30 cellular contexts compared by ENCODE assay signal in genomic region chrX:73930300-73930699, GRCh38.
DNase-seq lines count a peak whose midpoint lies in the region; ATAC-seq and TF ChIP-seq lines count a peak whose summit lies in the region.
"Had no signal": no experiment of that assay in that cellular context is flagged by ENCODE, and none has a peak within 500 bp of the region (broad histone marks: within the 10 kb centered on the region; RNA-seq: fewer than 3 reads in every experiment).

No MANE protein-coding gene starts in this region.

- H3K4me2 ChIP-seq in IMR-90 (ENCODE audit: low read depth, low read length): no peak overlapping the region

- no peak overlapping the region for H3K23ac ChIP-seq in IMR-90 (ENCODE audit: low read depth, low read length)

- H3K27me3 Mint-ChIP-seq in naive thymus-derived CD4-positive, alpha-beta T cell: no peaks in the 10 kb centered on the region
- H3K27me3 Mint-ChIP-seq: activated CD4-positive, alpha-beta memory T cell treated with anti-CD3 and anti-CD28 coated beads, Interleukin-2, amount 10 ng/mL, durations not matched to agents 7 days and 5 days; B cell; stimulated activated naive CD8-positive, alpha-beta T cell treated with anti-CD3 and anti-CD28 coated beads, Interleukin-15, Interleukin-2, amounts not matched to agents 100 ng/mL and 50 ng/mL, for 24 hours had no signal

- H3K27ac ChIP-seq in IMR-90 (ENCODE audit: insufficient read depth, low read length): no peak overlapping the region
- H3K27ac ChIP-seq in naive thymus-derived CD4-positive, alpha-beta T cell (ENCODE audit: low read depth, low read length): no peak overlapping the region
- H3K27ac ChIP-seq: body of pancreas, left ventricle myocardium inferior, spleen, thoracic aorta, uterus had no signal

- H2AK9ac ChIP-seq in IMR-90 (replicated peaks; ENCODE audit: low read depth, low read length, poor library complexity): no peak overlapping the region

- H2BK15ac ChIP-seq in IMR-90 (ENCODE audit: low read depth, low read length): no peak overlapping the region

- no peak overlapping the region for H3K18ac ChIP-seq in IMR-90 (ENCODE audit: low read depth, low read length)

- no peaks in the 10 kb centered on the region for H3K36me3 Mint-ChIP-seq in naive thymus-derived CD4-positive, alpha-beta T cell
- H3K36me3 Mint-ChIP-seq: CD8-positive, alpha-beta T cell had no signal

- no peaks in the 10 kb centered on the region for H3K79me1 ChIP-seq in IMR-90 (ENCODE audit: low read depth in 1 of 2, low read length in 2 of 2)

- no peaks in the 10 kb centered on the region for H3K4me1 ChIP-seq in IMR-90 (ENCODE audit: control insufficient read depth, insufficient read depth, low read length)
- H3K4me1 ChIP-seq in naive thymus-derived CD4-positive, alpha-beta T cell (ENCODE audit: control insufficient read depth in 2 of 2, insufficient read depth in 2 of 2, low read length in 2 of 2): no peaks in the 10 kb centered on the region
- H3K4me1 ChIP-seq: body of pancreas, left ventricle myocardium inferior, spleen, uterus had no signal

- no peak overlapping the region for H2AFZ ChIP-seq in IMR-90 (replicated peaks; ENCODE audit: low read length, poor library complexity)

- peaks cover 2% of the 10 kb centered on the region; the same call in 1 of the 2 replicates for H3K9me3 ChIP-seq in IMR-90 (ENCODE audit: control insufficient read depth, insufficient read depth, low read length)
- no peaks in the 10 kb centered on the region for H3K9me3 ChIP-seq in naive thymus-derived CD4-positive, alpha-beta T cell (ENCODE audit: control insufficient read depth in 2 of 3, low read length in 3 of 3)
- H3K9me3 ChIP-seq: body of pancreas, left ventricle myocardium inferior, thoracic aorta, uterus had no signal

- H3K14ac ChIP-seq in IMR-90 (replicated peaks; ENCODE audit: low read depth, low read length): no peak overlapping the region

- no peak overlapping the region for H2BK20ac ChIP-seq in IMR-90 (ENCODE audit: low read depth, low read length)

- TF ChIP-seq RAD21 in IMR-90 (IDR thresholded peaks at IDR 0.05; ENCODE audit: low read length): no peak

- ATAC-seq in IMR-90 (ENCODE audit: low read depth) (no peak), HG02588 (IDR thresholded peaks at IDR 0.05; ENCODE audit: unreplicated experiment) (no peak)
- no peak for ATAC-seq in naive thymus-derived CD4-positive, alpha-beta T cell
- ATAC-seq: activated CD4-positive, CD25-positive, alpha-beta regulatory T cell treated with anti-CD3 and anti-CD28 coated beads, Interleukin-2, amount 50 U/mL, for 24 hours; body of pancreas; CD8-positive, alpha-beta T cell; right cardiac atrium; SK-N-SH treated with all-trans-retinoic acid at 6 μM for 48 hours had no signal

- no peak overlapping the region for H3K27ac Mint-ChIP-seq in naive thymus-derived CD4-positive, alpha-beta T cell
- H3K27ac Mint-ChIP-seq: activated CD4-positive, alpha-beta memory T cell treated with anti-CD3 and anti-CD28 coated beads, Interleukin-2, amount 10 ng/mL, durations not matched to agents 7 days and 5 days; activated T-helper 1 cell treated with anti-CD3 and anti-CD28 coated beads, Interleukin-12 subunit alpha, Interleukin-12 subunit beta, Interleukin-2, Interleukin-4 antibody, amounts not matched to agents 30 ng/mL and 10 ng/mL and 1 ng/mL, durations not matched to agents 14 hours and 24 hours and 36 hours; B cell; CD8-positive, alpha-beta T cell; H9; stimulated activated naive CD8-positive, alpha-beta T cell treated with anti-CD3 and anti-CD28 coated beads, Interleukin-15, Interleukin-2, amounts not matched to agents 100 ng/mL and 50 ng/mL, for 24 hours; T-helper 1 cell treated with Interleukin-12 subunit alpha and Interleukin-12 subunit beta and Interleukin-4 antibody, amounts not matched to agents 30 μg/mL and 1 μg/mL, for 36 hours had no signal

- WGBS in IMR-90 (ENCODE audit: extremely low coverage in 2 of 2, insufficient read length in 1 of 2), 2 experiments: no CpG with 5 or more reads among the region's 1 CpG

- H2BK5ac ChIP-seq in IMR-90 (ENCODE audit: low read depth, low read length, poor library complexity, severe bottlenecking): no peak overlapping the region

- BruUV-seq in IMR-90 (replicated peaks; lab: Mats Ljungman, UMichigan): no TSS peak

- no peak overlapping the region for H3K4me3 Mint-ChIP-seq in naive thymus-derived CD4-positive, alpha-beta T cell
- H3K4me3 Mint-ChIP-seq: activated CD4-positive, alpha-beta memory T cell treated with anti-CD3 and anti-CD28 coated beads, Interleukin-2, amount 10 ng/mL, durations not matched to agents 7 days and 5 days; activated T-helper 1 cell treated with anti-CD3 and anti-CD28 coated beads, Interleukin-12 subunit alpha, Interleukin-12 subunit beta, Interleukin-2, Interleukin-4 antibody, amounts not matched to agents 30 ng/mL and 10 ng/mL and 1 ng/mL, durations not matched to agents 14 hours and 24 hours and 36 hours; B cell; CD8-positive, alpha-beta T cell; H9; stimulated activated naive CD8-positive, alpha-beta T cell treated with anti-CD3 and anti-CD28 coated beads, Interleukin-15, Interleukin-2, amounts not matched to agents 100 ng/mL and 50 ng/mL, for 24 hours; T-helper 1 cell treated with Interleukin-12 subunit alpha and Interleukin-12 subunit beta and Interleukin-4 antibody, amounts not matched to agents 30 μg/mL and 1 μg/mL, for 36 hours had no signal

- peaks cover 0 to 2% (median 0%) of the 10 kb centered on the region in 7 donors for H3K4me1 Mint-ChIP-seq in naive thymus-derived CD4-positive, alpha-beta T cell
- H3K4me1 Mint-ChIP-seq: activated CD4-positive, alpha-beta memory T cell treated with anti-CD3 and anti-CD28 coated beads, Interleukin-2, amount 10 ng/mL, durations not matched to agents 7 days and 5 days; B cell; H9 had no signal

- H3K4me3 ChIP-seq in IMR-90 (ENCODE audit: insufficient read depth, low read depth, low read length) (no peak overlapping the region), fibroblast of mammary gland (ENCODE audit: control insufficient read depth, low read depth, low read length) (no peak overlapping the region)
- no peak overlapping the region for H3K4me3 ChIP-seq in naive thymus-derived CD4-positive, alpha-beta T cell (ENCODE audit: low read length)
- H3K4me3 ChIP-seq: body of pancreas, left ventricle myocardium inferior, spleen, thoracic aorta, uterus had no signal

- H3K36me3 ChIP-seq in IMR-90 (ENCODE audit: control insufficient read depth, insufficient read depth, low read length): no peaks in the 10 kb centered on the region
- no peaks in the 10 kb centered on the region for H3K36me3 ChIP-seq in naive thymus-derived CD4-positive, alpha-beta T cell (ENCODE audit: control insufficient read depth in 2 of 3, insufficient read depth in 3 of 3, low read length in 3 of 3)
- H3K36me3 ChIP-seq: left ventricle myocardium inferior, spleen, thoracic aorta, uterus had no signal

- H3K9ac ChIP-seq in IMR-90 (ENCODE audit: low read depth, low read length): no peak overlapping the region

- H3K9me1 ChIP-seq in IMR-90 (ENCODE audit: insufficient read depth, low read length): no peaks in the 10 kb centered on the region

- no peak overlapping the region for H4K91ac ChIP-seq in IMR-90 (ENCODE audit: insufficient read depth, low read depth, low read length)

- H2AK5ac ChIP-seq in IMR-90 (ENCODE audit: low read depth, low read length): no peak overlapping the region

- peaks cover 0 to 3% (median 0%) of the 10 kb centered on the region in 11 donors for H3K9me3 Mint-ChIP-seq in naive thymus-derived CD4-positive, alpha-beta T cell
- H3K9me3 Mint-ChIP-seq: activated CD4-positive, alpha-beta memory T cell treated with anti-CD3 and anti-CD28 coated beads, Interleukin-2, amount 10 ng/mL, durations not matched to agents 7 days and 5 days; activated T-helper 1 cell treated with anti-CD3 and anti-CD28 coated beads, Interleukin-12 subunit alpha, Interleukin-12 subunit beta, Interleukin-2, Interleukin-4 antibody, amounts not matched to agents 30 ng/mL and 10 ng/mL and 1 ng/mL, durations not matched to agents 14 hours and 24 hours and 36 hours; CD8-positive, alpha-beta T cell; stimulated activated naive CD8-positive, alpha-beta T cell treated with anti-CD3 and anti-CD28 coated beads, Interleukin-15, Interleukin-2, amounts not matched to agents 100 ng/mL and 50 ng/mL, for 24 hours; T-helper 1 cell treated with Interleukin-12 subunit alpha and Interleukin-12 subunit beta and Interleukin-4 antibody, amounts not matched to agents 30 μg/mL and 1 μg/mL, for 36 hours had no signal

- dilution Hi-C loops in IMR-90 (cut with HindIII; ENCODE audit: low sequenced_read_pairs, unreplicated experiment): no loop called here

- no peak for TF ChIP-seq POLR2A in IMR-90 (IDR thresholded peaks at IDR 0.05; ENCODE audit: low read depth, low read length)

- H2BK120ac ChIP-seq in IMR-90 (ENCODE audit: low read depth, low read length): no peak overlapping the region

- no peaks in the 10 kb centered on the region for H3K27me3 ChIP-seq in IMR-90 (ENCODE audit: control insufficient read depth, insufficient read depth, low read length)
- no peaks in the 10 kb centered on the region for H3K27me3 ChIP-seq in naive thymus-derived CD4-positive, alpha-beta T cell (ENCODE audit: control insufficient read depth in 2 of 2, insufficient read depth in 2 of 2, low read length in 2 of 2)
- H3K27me3 ChIP-seq: body of pancreas, spleen, uterus had no signal

- in situ Hi-C loops in IMR-90 (cut with MboI; ENCODE audit: low sequenced_read_pairs): no loop called here

- CTCF ChIA-PET in IMR-90 (lab: Yijun Ruan, JAX): no interaction called here
- CTCF ChIA-PET in naive thymus-derived CD4-positive, alpha-beta T cell (lab: Charles Lee): no interaction called here

- peak; percentile 34 for DNase-seq in EL
- DNase-seq in IMR-90: peak; percentile 70
- DNase-seq in amniotic epithelial cell (ENCODE audit: low read depth): peak; percentile 33
- peak; percentile 37 for DNase-seq in fibroblast of mammary gland (ENCODE audit: low read depth)
- no peak for DNase-seq in naive thymus-derived CD4-positive, alpha-beta T cell
- no peak for DNase-seq in effector CD8-positive, alpha-beta T cell (lab: John Stamatoyannopoulos, UW)
- DNase-seq in GOT3 (lab: John Stamatoyannopoulos, UW): no peak
- DNase-seq: ACHN; activated CD4-positive, alpha-beta memory T cell treated with anti-CD3 and anti-CD28 coated beads, Interleukin-2, amount 10 ng/mL, durations not matched to agents 7 days and 5 days; activated CD8-positive, alpha-beta memory T cell treated with anti-CD3 and anti-CD28 coated beads, Interleukin-2, amount 50 U/mL, for 48 hours; activated naive CD4-positive, alpha-beta T cell treated with Interleukin-2 at 50 U/mL for 16 hours; body of pancreas; CD8-positive, alpha-beta T cell; H9; left ventricle myocardium inferior; NCI-H1092 treated with DMSO at 0.1 percent for 48 hours; NCI-H187; right cardiac atrium; Right ventricle myocardium superior; spleen; stimulated activated CD8-positive, alpha-beta memory T cell treated with anti-CD3 and anti-CD28 coated beads, Interleukin-4, amount 100 ng/mL, for 48 hours; uterus had no signal

- H3K56ac ChIP-seq in IMR-90 (ENCODE audit: extremely low read depth, insufficient read depth, low read length): no peak overlapping the region

- no peak overlapping the region for H4K5ac ChIP-seq in IMR-90 (ENCODE audit: low read depth, low read length)

- no peak overlapping the region for H3K4ac ChIP-seq in IMR-90 (ENCODE audit: low read depth, low read length)

- H4K8ac ChIP-seq in IMR-90 (ENCODE audit: low read depth in 2 of 2, low read length in 2 of 2): no peak overlapping the region

- TF ChIP-seq CTCF in IMR-90 (conservative IDR thresholded peaks at IDR 0.05; ENCODE audit: low read depth, low read length) (no peak), fibroblast of mammary gland (conservative IDR thresholded peaks at IDR 0.05; ENCODE audit: control insufficient read depth, insufficient read depth, low read depth, low read length) (no peak)

- POLR2A ChIA-PET in IMR-90 (lab: Charles Lee; ENCODE audit: unreplicated experiment): no interaction called here
- POLR2A ChIA-PET in naive thymus-derived CD4-positive, alpha-beta T cell (lab: Charles Lee): no interaction called here

- no peaks in the 10 kb centered on the region for H4K20me1 ChIP-seq in IMR-90 (ENCODE audit: insufficient read depth, low read length)

- intact Hi-C loops in IMR-90 (cut with micrococcal nuclease): no loop called here
- intact Hi-C loops in naive thymus-derived CD4-positive, alpha-beta T cell (cut with micrococcal nuclease): no loop called here

Comparison
In these comparisons a context has a peak if more than half of its experiments do, and no peak if none do; other contexts are left out.
1. DNase-seq: peak in EL (single experiment), IMR-90 (single experiment), amniotic epithelial cell (single experiment) and fibroblast of mammary gland (single experiment); none in naive thymus-derived CD4-positive, alpha-beta T cell (0 of 9), effector CD8-positive, alpha-beta T cell (single experiment) and GOT3 (single experiment).